16 cellular contexts compared by ENCODE assay signal in the genomic region with DNA sequence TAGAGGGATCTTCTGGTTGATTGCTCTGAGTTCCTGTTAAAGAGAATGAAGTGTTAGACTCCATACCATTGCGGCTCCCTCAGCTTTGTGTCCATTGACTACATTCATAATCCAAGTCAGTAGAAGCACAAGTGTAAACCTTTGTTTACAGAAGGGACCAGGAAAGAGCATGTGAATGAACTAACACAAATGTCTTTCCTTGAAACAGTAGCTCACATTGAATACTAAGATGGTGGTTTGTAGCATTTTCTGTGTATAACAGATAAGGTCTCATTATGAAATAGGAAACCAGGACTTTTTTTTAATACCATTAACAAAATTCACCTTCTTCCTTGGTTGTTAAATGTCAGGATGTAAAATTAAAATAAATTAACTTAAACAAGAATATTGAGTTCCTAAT.
"Had no signal": no experiment of that assay in that cellular context is flagged by ENCODE, and none has a peak within 500 bp of the region (broad histone marks: within the 10 kb centered on the region; RNA-seq: fewer than 3 reads in every experiment).

No MANE protein-coding gene starts in this region.

- H3K27me3 ChIP-seq: ascending aorta, breast epithelium, gastrocnemius medialis, heart left ventricle had no signal

- H3K27me3 Mint-ChIP-seq: activated CD4-positive, alpha-beta T cell treated with anti-CD3 and anti-CD28 coated beads for 36 hours; activated naive CD4-positive, alpha-beta T cell treated with anti-CD3 and anti-CD28 coated beads, Interleukin-2, amount 50 U/mL, for 24 hours; naive thymus-derived CD8-positive, alpha-beta T cell had no signal

- ATAC-seq: activated CD4-positive, alpha-beta T cell treated with anti-CD3 and anti-CD28 coated beads for 36 hours; esophagus mucosa; gastrocnemius medialis; heart left ventricle; naive thymus-derived CD8-positive, alpha-beta T cell; WTC11 had no signal

- H3K9me3 ChIP-seq: ascending aorta, breast epithelium, gastrocnemius medialis, heart left ventricle had no signal

- H3K27ac ChIP-seq: ascending aorta, breast epithelium, heart left ventricle had no signal

- H3K9me3 Mint-ChIP-seq: activated naive CD4-positive, alpha-beta T cell treated with anti-CD3 and anti-CD28 coated beads, Interleukin-2, amount 50 U/mL, for 24 hours; naive thymus-derived CD8-positive, alpha-beta T cell; T-helper 1 cell treated with Interleukin-12 subunit alpha and Interleukin-12 subunit beta and Interleukin-4 antibody, amounts not matched to agents 30 μg/mL and 1 μg/mL, for 36 hours; WTC11 had no signal

- DNase-seq: activated CD4-positive, alpha-beta T cell treated with anti-CD3 and anti-CD28 coated beads for 36 hours; activated CD4-positive, alpha-beta T cell treated with anti-CD3 and anti-CD28 coated beads, Interleukin-2, amount 50 U/mL, for 48 hours; activated gamma-delta T cell; cortex of kidney; gastrocnemius medialis; heart left ventricle; mesendoderm; naive thymus-derived CD8-positive, alpha-beta T cell; retina; stimulated activated naive CD4-positive, alpha-beta T cell had no signal

- H3K36me3 ChIP-seq: ascending aorta, breast epithelium, gastrocnemius medialis had no signal

- H3K4me1 ChIP-seq: breast epithelium had no signal

- H3K4me3 ChIP-seq: ascending aorta, breast epithelium, gastrocnemius medialis, heart left ventricle had no signal

- H3K36me3 Mint-ChIP-seq: WTC11 had no signal

- H3K4me3 Mint-ChIP-seq: activated CD4-positive, alpha-beta T cell treated with anti-CD3 and anti-CD28 coated beads for 36 hours; activated naive CD4-positive, alpha-beta T cell treated with anti-CD3 and anti-CD28 coated beads, Interleukin-2, amount 50 U/mL, for 24 hours; naive thymus-derived CD8-positive, alpha-beta T cell; T-helper 1 cell treated with Interleukin-12 subunit alpha and Interleukin-12 subunit beta and Interleukin-4 antibody, amounts not matched to agents 30 μg/mL and 1 μg/mL, for 36 hours; WTC11 had no signal

- H3K27ac Mint-ChIP-seq: activated CD4-positive, alpha-beta T cell treated with anti-CD3 and anti-CD28 coated beads for 36 hours; activated naive CD4-positive, alpha-beta T cell treated with anti-CD3 and anti-CD28 coated beads, Interleukin-2, amount 50 U/mL, for 24 hours; T-helper 1 cell treated with Interleukin-12 subunit alpha and Interleukin-12 subunit beta and Interleukin-4 antibody, amounts not matched to agents 30 μg/mL and 1 μg/mL, for 36 hours; WTC11 had no signal
